18 cellular contexts compared by ENCODE assay signal in the genomic region with DNA sequence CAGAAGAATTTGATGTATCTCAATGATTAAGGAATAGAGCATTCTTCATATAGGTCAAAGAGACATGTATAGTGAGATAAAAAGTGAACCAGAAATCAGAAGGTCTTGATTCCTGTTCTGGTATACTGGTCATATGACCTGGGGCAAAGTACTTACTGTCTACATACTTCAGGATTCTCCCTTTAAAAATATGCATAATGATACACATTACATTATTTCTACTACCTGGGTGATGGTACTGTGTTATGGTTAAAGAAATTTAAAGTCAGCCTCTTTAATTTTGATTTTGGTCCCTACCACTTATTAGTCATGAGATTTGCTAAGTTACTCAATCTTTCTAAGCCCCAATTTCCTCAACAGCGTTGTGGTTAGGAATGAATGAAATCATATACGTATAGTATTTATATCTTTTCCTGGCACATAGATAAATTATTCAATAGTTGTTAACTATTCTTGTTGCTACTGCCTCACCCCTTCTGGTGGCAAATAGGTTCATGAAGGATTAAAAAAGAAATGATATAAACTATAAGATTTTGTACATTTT.
DNase-seq lines count a peak whose midpoint lies in the region; ATAC-seq and TF ChIP-seq lines count a peak whose summit lies in the region.
"Had no signal": no experiment of that assay in that cellular context is flagged by ENCODE, and none has a peak within 500 bp of the region (broad histone marks: within the 10 kb centered on the region; RNA-seq: fewer than 3 reads in every experiment).

No MANE protein-coding gene starts in this region.

- H3K4me1 ChIP-seq in ACC112 (ENCODE audit: control insufficient read depth, insufficient read depth, low read length, unreplicated experiment) (peaks cover 48% of the 10 kb centered on the region), PC-3 (ENCODE audit: insufficient read depth, low read length) (peaks cover 29% of the 10 kb centered on the region), BE2C (no peaks in the 10 kb centered on the region; the same call in 1 of the 2 replicates)
- H3K4me1 ChIP-seq: Peyer's patch had no signal

- no peak overlapping the region for H3K4me3 ChIP-seq in ACC112 (ENCODE audit: low read depth, low read length)
- H3K4me3 ChIP-seq in PC-3 (ENCODE audit: low read length), result no peak overlapping the region
- no peak overlapping the region for H3K4me3 ChIP-seq in cardiac fibroblast (replicated peaks in 1 of 2; ENCODE audit: low read depth in 2 of 2, low read length in 2 of 2)
- H3K4me3 ChIP-seq in fibroblast of villous mesenchyme (ENCODE audit: low read depth, low read length), result no peak overlapping the region
- no peak overlapping the region for H3K4me3 ChIP-seq in BE2C (ENCODE audit: low read depth, low read length)
- H3K4me3 ChIP-seq: Peyer's patch had no signal

- no peaks in the 10 kb centered on the region for H3F3A ChIP-seq in PC-3 (ENCODE audit: low read length, unreplicated experiment)

- POLR2A ChIA-PET in PC-3 (lab: Charles Lee; ENCODE audit: unreplicated experiment), result no interaction called here

- H3K27ac Mint-ChIP-seq in Calu3 (ENCODE audit: unreplicated experiment), result no peak overlapping the region

- peak overlapping the region; percentile 76 for H3K27ac ChIP-seq in ACC112 (ENCODE audit: low read depth, low read length)
- 0 out of 2 replicates have a peak overlapping the region, but pooled peaks have one; percentile 19 for H3K27ac ChIP-seq in PC-3 (ENCODE audit: low read length)
- H3K27ac ChIP-seq: C4-2B, HL-60, Peyer's patch had no signal

- H3K79me2 ChIP-seq in ACC112 (ENCODE audit: control insufficient read depth, insufficient read depth, low read length, unreplicated experiment), result no peaks in the 10 kb centered on the region
- H3K79me2 ChIP-seq in PC-3 (ENCODE audit: low read length), result no peaks in the 10 kb centered on the region

- peak; percentile 69 for DNase-seq in PC-3
- peak; percentile 22 to 72 for DNase-seq in cardiac fibroblast (ENCODE audit: low read depth in 2 of 2)
- peak; percentile 10 for DNase-seq in fibroblast of villous mesenchyme (ENCODE audit: low read depth)
- no peak for DNase-seq in BE2C
- DNase-seq in HUDEP-2 (lab: John Stamatoyannopoulos, UW; ENCODE audit: unreplicated experiment in 76 of 76), result no peak
- DNase-seq in activated CD4-positive, CD25-positive, alpha-beta regulatory T cell treated with anti-CD3 and anti-CD28 coated beads, Interleukin-2, amount 50 U/mL, for 72 hours, result no peak
- DNase-seq in Calu3, result no peak
- DNase-seq: DMS 273 treated with DMSO at 0.1 percent for 48 hours, GOT3, NCI-H146, NCI-H2081, NCI-H510A treated with DMSO at 0.1 percent for 48 hours, Peyer's patch, SHP77, SK-N-SH had no signal

- H3K27me3 Mint-ChIP-seq in Calu3 (ENCODE audit: unreplicated experiment), result no peaks in the 10 kb centered on the region

- no TSS peak for BruUV-seq in PC-3 (replicated peaks; lab: Mats Ljungman, UMichigan)
- no TSS peak for BruUV-seq in Calu3 (replicated peaks; lab: Mats Ljungman, UMichigan)

- no peak overlapping the region for H3K4me3 Mint-ChIP-seq in Calu3 (ENCODE audit: low read depth, unreplicated experiment)

- H3K9me3 Mint-ChIP-seq in Calu3 (ENCODE audit: low read depth, unreplicated experiment), result no peaks in the 10 kb centered on the region

- peak overlapping the region; percentile 35 for H3K4me2 ChIP-seq in PC-3 (ENCODE audit: low read length)
- H3K4me2 ChIP-seq: SK-N-SH had no signal

- H3K36me3 ChIP-seq in ACC112 (ENCODE audit: insufficient read depth, low read length) (no peaks in the 10 kb centered on the region), PC-3 (ENCODE audit: low read depth, low read length) (no peaks in the 10 kb centered on the region), BE2C (no peaks in the 10 kb centered on the region)
- H3K36me3 ChIP-seq: Peyer's patch had no signal

- no peaks in the 10 kb centered on the region for H3K9me3 ChIP-seq in PC-3 (ENCODE audit: low read length)
- no peaks in the 10 kb centered on the region for H3K9me3 ChIP-seq in BE2C
- H3K9me3 ChIP-seq: Peyer's patch, SK-N-SH had no signal

- no peak overlapping the region for H3K9ac ChIP-seq in PC-3 (ENCODE audit: low read length)
- H3K9ac ChIP-seq: SK-N-SH had no signal

- TF ChIP-seq CTCF in PC-3 (conservative IDR thresholded peaks at IDR 0.05; ENCODE audit: low read depth, low read length), result no peak
- TF ChIP-seq CTCF in cardiac fibroblast (IDR thresholded peaks at IDR 0.05; ENCODE audit: low read depth, low read length), result no peak
- no peak for TF ChIP-seq CTCF in fibroblast of villous mesenchyme (IDR thresholded peaks at IDR 0.05; ENCODE audit: insufficient read depth, low read depth, low read length)
- TF ChIP-seq CTCF in BE2C (IDR thresholded peaks at IDR 0.05; ENCODE audit: low read depth, low read length), result no peak
- no peak for TF ChIP-seq CTCF in Calu3 (IDR thresholded peaks at IDR 0.05; ENCODE audit: unreplicated experiment)

- H4K20me1 ChIP-seq in PC-3 (ENCODE audit: low read length), result no peaks in the 10 kb centered on the region

- no peaks in the 10 kb centered on the region for H3K36me3 Mint-ChIP-seq in Calu3 (ENCODE audit: insufficient read depth, unreplicated experiment)

- no peaks in the 10 kb centered on the region for H3K9me2 ChIP-seq in PC-3 (replicated peaks; ENCODE audit: low read length)
- H3K9me2 ChIP-seq: SK-N-SH had no signal

- H3K4me1 Mint-ChIP-seq in Calu3 (ENCODE audit: low read depth, unreplicated experiment), result no peaks in the 10 kb centered on the region

- ATAC-seq in PC-3, result peak; percentile 40

- intact Hi-C loops in PC-3 (cut with micrococcal nuclease) (no loop called here), Calu3 (cut with micrococcal nuclease; ENCODE audit: unreplicated experiment) (no loop called here)

- CTCF ChIA-PET in PC-3 (lab: Charles Lee), result no interaction called here
- CTCF ChIA-PET in Calu3 (lab: Charles Lee), result no interaction called here

- H2AFZ ChIP-seq in ACC112 (ENCODE audit: low read length, unreplicated experiment) (no peak overlapping the region), PC-3 (ENCODE audit: low read length) (no peak overlapping the region)

- no peaks in the 10 kb centered on the region for H3K27me3 ChIP-seq in ACC112 (ENCODE audit: insufficient read depth, low read length)
- H3K27me3 ChIP-seq in PC-3 (ENCODE audit: low read length), result no peaks in the 10 kb centered on the region
- H3K27me3 ChIP-seq in BE2C, result no peaks in the 10 kb centered on the region
- H3K27me3 ChIP-seq: Peyer's patch had no signal

Comparison
In these comparisons a context has a peak if more than half of its experiments do, and no peak if none do; other contexts are left out.
1. DNase-seq: peak in PC-3 (single experiment), cardiac fibroblast (2 of 2) and fibroblast of villous mesenchyme (single experiment); none in BE2C (single experiment), HUDEP-2 (0 of 76), activated CD4-positive, CD25-positive, alpha-beta regulatory T cell treated with anti-CD3 and anti-CD28 coated beads, Interleukin-2, amount 50 U/mL, for 72 hours (single experiment) and Calu3 (single experiment).